Comparison of ENCODE assay signal across 8 cellular contexts in the genomic region with DNA sequence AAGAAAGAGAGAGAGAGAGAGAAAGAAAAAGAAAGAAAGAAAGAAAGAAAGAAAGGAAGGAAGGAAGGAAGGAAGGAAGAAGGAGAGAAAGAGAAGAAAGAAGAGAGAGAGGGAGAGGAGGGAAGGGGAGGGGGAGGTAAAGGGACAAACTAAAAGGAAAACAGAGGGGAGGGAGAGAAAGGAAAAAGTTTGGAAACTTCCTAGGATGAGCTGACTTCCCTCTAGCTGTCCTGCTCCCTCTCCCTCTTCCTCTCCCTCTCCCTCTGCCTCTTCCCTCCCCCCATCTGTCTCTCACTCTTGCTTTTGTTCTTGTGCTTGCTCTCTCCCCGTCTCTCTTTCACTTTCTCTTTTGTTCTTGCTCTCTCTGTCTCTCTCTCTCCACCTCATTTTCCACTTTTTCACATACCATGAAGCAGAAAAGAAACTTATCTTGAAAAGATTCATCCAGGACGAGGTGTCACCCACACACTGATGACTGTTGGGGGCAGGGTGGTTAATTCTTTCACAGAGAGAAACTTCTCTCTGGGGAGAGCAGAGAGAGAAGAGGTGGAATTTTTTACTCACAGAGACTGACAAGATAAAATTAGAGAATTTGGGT. TPM values are rescaled to one million over a fixed set of nuclear protein-coding genes. Genes with fewer than 3 reads are reported as not detected.
DNase-seq lines count a peak whose midpoint lies in the region; ATAC-seq and TF ChIP-seq lines count a peak whose summit lies in the region.

No MANE protein-coding gene starts in this region.

- CTCF ChIA-PET in AG04449 (lab: Yijun Ruan, JAX): no interaction called here

- H3K4me1 ChIP-seq in ascending aorta: no peaks in the 10 kb centered on the region

- H3K27ac Mint-ChIP-seq in stimulated activated effector memory CD8-positive, alpha-beta T cell treated with anti-CD3 and anti-CD28 coated beads, Interleukin-12 subunit alpha, Interleukin-12 subunit beta, amount 100 ng/mL, for 72 hours: peak overlapping the region; percentile 72

- no peaks in the 10 kb centered on the region for H3K27me3 ChIP-seq in ascending aorta

- peaks cover 7% of the 10 kb centered on the region for H3K36me3 Mint-ChIP-seq in stimulated activated effector memory CD8-positive, alpha-beta T cell treated with anti-CD3 and anti-CD28 coated beads, Interleukin-12 subunit alpha, Interleukin-12 subunit beta, amount 100 ng/mL, for 72 hours

- POLR2A ChIA-PET in AG04449 (lab: Yijun Ruan, JAX): no interaction called here

- H3K36me3 ChIP-seq in ascending aorta: no peaks in the 10 kb centered on the region

- H3K27ac ChIP-seq in ascending aorta: no peak overlapping the region

- no peak for TF ChIP-seq CTCF in AG04449 (IDR thresholded peaks at IDR 0.05; ENCODE audit: insufficient read depth, low read length, missing control alignments)
- no peak for TF ChIP-seq CTCF in ascending aorta (IDR thresholded peaks at IDR 0.05)

- H3K4me3 ChIP-seq in AG04449 (ENCODE audit: low read depth, low read length): peak overlapping the region; percentile 38
- peak overlapping the region; percentile 13 to 39 for H3K4me3 ChIP-seq in ascending aorta

- H3K4me3 Mint-ChIP-seq in stimulated activated effector memory CD8-positive, alpha-beta T cell treated with anti-CD3 and anti-CD28 coated beads, Interleukin-12 subunit alpha, Interleukin-12 subunit beta, amount 100 ng/mL, for 72 hours: peak overlapping the region; percentile 55

- no peaks in the 10 kb centered on the region for H3K9me3 Mint-ChIP-seq in stimulated activated effector memory CD8-positive, alpha-beta T cell treated with anti-CD3 and anti-CD28 coated beads, Interleukin-12 subunit alpha, Interleukin-12 subunit beta, amount 100 ng/mL, for 72 hours

- peak; percentile 57 for ATAC-seq in GM21515 (IDR thresholded peaks at IDR 0.05; ENCODE audit: unreplicated experiment)
- peak; percentile 96 for ATAC-seq in stimulated activated effector memory CD8-positive, alpha-beta T cell treated with anti-CD3 and anti-CD28 coated beads, Interleukin-12 subunit alpha, Interleukin-12 subunit beta, amount 100 ng/mL, for 72 hours
- ATAC-seq in HG03565 (IDR thresholded peaks at IDR 0.05; ENCODE audit: unreplicated experiment): no peak

- intact Hi-C loops in ascending aorta (cut with DNase I): no loop called here

- H3K9me3 ChIP-seq in ascending aorta: no peaks in the 10 kb centered on the region

- H3K4me1 Mint-ChIP-seq in stimulated activated effector memory CD8-positive, alpha-beta T cell treated with anti-CD3 and anti-CD28 coated beads, Interleukin-12 subunit alpha, Interleukin-12 subunit beta, amount 100 ng/mL, for 72 hours: peaks cover 51% of the 10 kb centered on the region

- DNase-seq in AG04449 (ENCODE audit: low read depth, low spot score): no peak
- DNase-seq in NCI-H2029 (lab: John Stamatoyannopoulos, UW): peak; percentile 73
- DNase-seq in ascending aorta (ENCODE audit: low spot score in 2 of 2): no peak
- DNase-seq in medulla oblongata (ENCODE audit: extremely low spot score): peak; percentile 65
- DNase-seq in stimulated activated effector memory CD8-positive, alpha-beta T cell treated with anti-CD3 and anti-CD28 coated beads, Interleukin-12 subunit alpha, Interleukin-12 subunit beta, amount 100 ng/mL, for 72 hours (ENCODE audit: low spot score in 2 of 2): no peak
- DNase-seq in SK-N-DZ (ENCODE audit: low spot score): no peak

RNA-seq across cellular contexts. Expression of a gene that starts 56.4 kb away (rescaled TPM):
- 216 TPM for total RNA-seq in ascending aorta
- 13.9 and 17.0 TPM in 2 replicates for polyA plus RNA-seq in SK-N-DZ (2014; cell fraction: cytosol; rRNA removed)
- polyA plus RNA-seq in SK-N-DZ (2014; cell fraction: nucleus; rRNA removed): 14.2 and 18.0 TPM in 2 replicates

Comparison
In these comparisons a context has a peak if more than half of its experiments do, and no peak if none do; other contexts are left out.
1. DNase-seq: peak in NCI-H2029 (single experiment) and medulla oblongata (single experiment); none in AG04449 (single experiment), ascending aorta (0 of 2), stimulated activated effector memory CD8-positive, alpha-beta T cell treated with anti-CD3 and anti-CD28 coated beads, Interleukin-12 subunit alpha, Interleukin-12 subunit beta, amount 100 ng/mL, for 72 hours (0 of 2) and SK-N-DZ (single experiment).